8 cellular contexts compared by ENCODE assay signal in genomic region chr15:101333907-101334789, GRCh38. TPM values are rescaled to one million over a fixed set of nuclear protein-coding genes. Genes with fewer than 3 reads are reported as not detected.
DNase-seq lines count a peak whose midpoint lies in the region; ATAC-seq and TF ChIP-seq lines count a peak whose summit lies in the region.
"Not testable (repeated sequence)": the region's sequence is repeated elsewhere in the genome, so short reads cannot be mapped to it uniquely, and the experiment has no call there.

No MANE protein-coding gene starts in this region.

- not testable (repeated sequence) for H3F3A ChIP-seq in GM23338 (replicated peaks; ENCODE audit: low read depth)
- peaks cover 16% of the 10 kb centered on the region for H3F3A ChIP-seq in Loucy (ENCODE audit: low read depth)

- peaks cover 34% of the 10 kb centered on the region for H3K4me1 ChIP-seq in DND-41 (ENCODE audit: insufficient read depth, low read length)
- not testable (repeated sequence) for H3K4me1 ChIP-seq in GM23338 (ENCODE audit: insufficient read depth); Loucy (ENCODE audit: insufficient read depth, low read length, poor library complexity, severe bottlenecking); neutrophil (ENCODE audit: control insufficient read depth in 1 of 2, insufficient read depth in 1 of 2, low read depth in 1 of 2, low read length in 1 of 2)

- H3K4me3 ChIP-seq in DND-41 (ENCODE audit: low read depth in 1 of 2, low read length in 2 of 2) (peak overlapping the region in 1 of 2 experiments; percentile 34; a peak in 2 of 4 replicates), Loucy (ENCODE audit: low read length, poor library complexity, severe bottlenecking) (peak overlapping the region; percentile 32)
- H3K4me3 ChIP-seq in GM23338; neutrophil (ENCODE audit: low read depth in 1 of 2, low read length in 1 of 2): not testable (repeated sequence)

- not testable (repeated sequence) for H3K79me2 ChIP-seq in DND-41 (ENCODE audit: insufficient read depth, low read length); GM23338 (replicated peaks; ENCODE audit: insufficient read depth); Loucy (ENCODE audit: insufficient read depth, low read length)

- not testable (repeated sequence) for H3K4me1 Mint-ChIP-seq in GM23338; T-helper 1 cell treated with Interleukin-12 subunit alpha and Interleukin-12 subunit beta and Interleukin-4 antibody, amounts not matched to agents 30 μg/mL and 1 μg/mL, for 36 hours (ENCODE audit: low read depth)

- H3K4me3 Mint-ChIP-seq in GM23338: not testable (repeated sequence)
- peak overlapping the region; percentile 54 for H3K4me3 Mint-ChIP-seq in T-helper 1 cell treated with Interleukin-12 subunit alpha and Interleukin-12 subunit beta and Interleukin-4 antibody, amounts not matched to agents 30 μg/mL and 1 μg/mL, for 36 hours

- not testable (repeated sequence) for H3K27me3 ChIP-seq in DND-41 (ENCODE audit: insufficient read depth, low read length, poor library complexity); GM23338 (ENCODE audit: insufficient read depth)
- H3K27me3 ChIP-seq in Loucy (ENCODE audit: insufficient read depth, low read length, poor library complexity, severe bottlenecking) (peaks cover 84% of the 10 kb centered on the region), neutrophil (peaks cover 46% of the 10 kb centered on the region)

- H3K27me3 Mint-ChIP-seq in GM23338 (ENCODE audit: insufficient read depth, low read depth, poor library complexity): not testable (repeated sequence)
- peaks cover 23% of the 10 kb centered on the region for H3K27me3 Mint-ChIP-seq in T-helper 1 cell treated with Interleukin-12 subunit alpha and Interleukin-12 subunit beta and Interleukin-4 antibody, amounts not matched to agents 30 μg/mL and 1 μg/mL, for 36 hours (ENCODE audit: low read depth)

- peaks cover 21% of the 10 kb centered on the region for H3K9me3 Mint-ChIP-seq in GM23338
- peaks cover 41% of the 10 kb centered on the region for H3K9me3 Mint-ChIP-seq in T-helper 1 cell treated with Interleukin-12 subunit alpha and Interleukin-12 subunit beta and Interleukin-4 antibody, amounts not matched to agents 30 μg/mL and 1 μg/mL, for 36 hours

- not testable (repeated sequence) for H3K27ac Mint-ChIP-seq in GM23338
- peak overlapping the region; percentile 90 for H3K27ac Mint-ChIP-seq in T-helper 1 cell treated with Interleukin-12 subunit alpha and Interleukin-12 subunit beta and Interleukin-4 antibody, amounts not matched to agents 30 μg/mL and 1 μg/mL, for 36 hours

- DNase-seq in DND-41: peak; percentile 66
- DNase-seq in GM23338 (ENCODE audit: low spot score): not testable (repeated sequence)
- peak; percentile 26 for DNase-seq in activated CD8-positive, alpha-beta memory T cell treated with anti-CD3 and anti-CD28 coated beads, Interleukin-2, amount 50 U/mL, for 4 hours
- DNase-seq in central memory CD4-positive, alpha-beta T cell: peak; percentile 71
- peak; percentile 17 for DNase-seq in stimulated activated CD8-positive, alpha-beta memory T cell treated with anti-CD3 and anti-CD28 coated beads, Interleukin-7, amount 100 ng/mL, for 24 hours (ENCODE audit: low read depth)

- not testable (repeated sequence) for H3K36me3 ChIP-seq in DND-41 (ENCODE audit: insufficient read depth, low read length); GM23338 (ENCODE audit: insufficient read depth); Loucy (ENCODE audit: insufficient read depth, low read length); neutrophil

- H3K36me3 Mint-ChIP-seq in GM23338 (ENCODE audit: low read depth); T-helper 1 cell treated with Interleukin-12 subunit alpha and Interleukin-12 subunit beta and Interleukin-4 antibody, amounts not matched to agents 30 μg/mL and 1 μg/mL, for 36 hours (ENCODE audit: low read depth): not testable (repeated sequence)

- H3K9me3 ChIP-seq in DND-41 (ENCODE audit: insufficient read depth, low read length, severe bottlenecking) (peaks cover 24% of the 10 kb centered on the region), Loucy (ENCODE audit: insufficient read depth, low read depth, low read length) (peaks cover 18% of the 10 kb centered on the region; the same call in 1 of the 2 replicates)
- H3K9me3 ChIP-seq in neutrophil: not testable (repeated sequence)

- peak; percentile 67 for ATAC-seq in DND-41 (ENCODE audit: insufficient read depth, low read depth)
- ATAC-seq in GM23338: not testable (repeated sequence)

- TF ChIP-seq CTCF in DND-41 (IDR thresholded peaks at IDR 0.05; ENCODE audit: borderline replicate concordance, extremely low read depth, low read length, poor library complexity, severe bottlenecking); GM23338 (conservative IDR thresholded peaks at IDR 0.05; ENCODE audit: low read depth in 2 of 2); Loucy (conservative IDR thresholded peaks at IDR 0.05; ENCODE audit: low read length); neutrophil (IDR thresholded peaks at IDR 0.05): not testable (repeated sequence)

- H3K9ac ChIP-seq in DND-41 (ENCODE audit: low read depth, low read length): peak overlapping the region; percentile 24; the same call in 1 of the 2 replicates
- not testable (repeated sequence) for H3K9ac ChIP-seq in Loucy (ENCODE audit: low read depth, low read length, poor library complexity, severe bottlenecking)

- peaks cover 14% of the 10 kb centered on the region for H3K9me2 ChIP-seq in GM23338 (ENCODE audit: insufficient read depth)
- H3K9me2 ChIP-seq in Loucy (replicated peaks; ENCODE audit: low read depth, low read length): not testable (repeated sequence)

- not testable (repeated sequence) for H4K20me1 ChIP-seq in DND-41 (ENCODE audit: insufficient read depth, low read length); GM23338 (replicated peaks; ENCODE audit: insufficient read depth); Loucy (ENCODE audit: insufficient read depth, low read length, poor library complexity, severe bottlenecking)

- not testable (repeated sequence) for H3K4me2 ChIP-seq in DND-41 (ENCODE audit: insufficient read depth, low read length); GM23338
- H3K4me2 ChIP-seq in Loucy (ENCODE audit: low read depth, low read length, poor library complexity, severe bottlenecking): peak overlapping the region; percentile 2

- peak overlapping the region; percentile 50 for H2AFZ ChIP-seq in DND-41 (ENCODE audit: low read depth, low read length)
- not testable (repeated sequence) for H2AFZ ChIP-seq in GM23338; Loucy (ENCODE audit: low read length)

- H3K27ac ChIP-seq in DND-41 (ENCODE audit: low read length) (peak overlapping the region; percentile 85), neutrophil (peak overlapping the region; percentile 61)
- H3K27ac ChIP-seq in GM23338 (ENCODE audit: low read depth): not testable (repeated sequence)

TF ChIP-seq in GM23338, 12 proteins besides CTCF, POLR2A, EP300 and RAD21:
- TF ChIP-seq, protein P1, sequence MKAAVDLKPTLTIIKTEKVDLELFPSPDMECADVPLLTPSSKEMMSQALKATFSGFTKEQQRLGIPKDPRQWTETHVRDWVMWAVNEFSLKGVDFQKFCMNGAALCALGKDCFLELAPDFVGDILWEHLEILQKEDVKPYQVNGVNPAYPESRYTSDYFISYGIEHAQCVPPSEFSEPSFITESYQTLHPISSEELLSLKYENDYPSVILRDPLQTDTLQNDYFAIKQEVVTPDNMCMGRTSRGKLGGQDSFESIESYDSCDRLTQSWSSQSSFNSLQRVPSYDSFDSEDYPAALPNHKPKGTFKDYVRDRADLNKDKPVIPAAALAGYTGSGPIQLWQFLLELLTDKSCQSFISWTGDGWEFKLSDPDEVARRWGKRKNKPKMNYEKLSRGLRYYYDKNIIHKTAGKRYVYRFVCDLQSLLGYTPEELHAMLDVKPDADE (IDR thresholded peaks at IDR 0.05): peak; percentile 37; the same call in 1 of the 2 replicates

RNA-seq across cellular contexts. Expression of gene SNRPA1, which starts 39.1 kb away (rescaled TPM):
- 128 and 170 TPM in 2 replicates for total RNA-seq in GM23338 (2014; rRNA removed; shearing (Covaris generic))
- 313 and 361 TPM in 2 replicates for polyA plus RNA-seq in GM23338 (2016; fragmentation: Nextera tagmentation; extraction: Ambion mirVana)

RNA-seq across cellular contexts. Expression of gene SELENOS, which starts 56.9 kb away (rescaled TPM):
- total RNA-seq in GM23338 (2014; rRNA removed; shearing (Covaris generic)): 37.0 and 77.2 TPM in 2 replicates
- polyA plus RNA-seq in GM23338 (2016; fragmentation: Nextera tagmentation; extraction: Ambion mirVana): 106 and 108 TPM in 2 replicates
